In genomic region chr10:36647540-36647939, GRCh38 we compare ENCODE assay signal across 26 cellular contexts.
"Had no signal": no experiment of that assay in that cellular context is flagged by ENCODE, and none has a peak within 500 bp of the region (broad histone marks: within the 10 kb centered on the region; RNA-seq: fewer than 3 reads in every experiment).

No MANE protein-coding gene starts in this region.

- H3K27ac Mint-ChIP-seq: activated CD4-positive, alpha-beta memory T cell treated with anti-CD3 and anti-CD28 coated beads for 36 hours; activated CD4-positive, alpha-beta T cell treated with anti-CD3 and anti-CD28 coated beads, Interleukin-2, amount 10 ng/mL, durations not matched to agents 7 days and 5 days; activated naive CD4-positive, alpha-beta T cell treated with anti-CD3 and anti-CD28 coated beads, Interleukin-2, amount 10 ng/mL, durations not matched to agents 7 days and 5 days; activated T-cell treated with anti-CD3 and anti-CD28 coated beads, Interleukin-2, amount 50 U/mL, for 72 hours; activated T-helper 2 cell treated with anti-CD3 and anti-CD28 coated beads, Interferon-gamma antibody, Interleukin-2, Interleukin-4, amounts not matched to agents 10 μg/mL and 5 μg/mL and 100 μg/mL, durations not matched to agents 14 hours and 24 hours and 36 hours; T-helper 17 cell had no signal

- H3K27me3 Mint-ChIP-seq: activated CD4-positive, alpha-beta memory T cell treated with anti-CD3 and anti-CD28 coated beads for 36 hours; activated CD4-positive, alpha-beta T cell treated with anti-CD3 and anti-CD28 coated beads, Interleukin-2, amount 10 ng/mL, durations not matched to agents 7 days and 5 days; activated naive CD4-positive, alpha-beta T cell treated with anti-CD3 and anti-CD28 coated beads, Interleukin-2, amount 10 ng/mL, durations not matched to agents 7 days and 5 days; activated naive CD8-positive, alpha-beta T cell treated with anti-CD3 and anti-CD28 coated beads for 36 hours; T-helper 17 cell had no signal

- H3K27ac ChIP-seq: PC-9 had no signal

- H3K4me3 Mint-ChIP-seq: activated CD4-positive, alpha-beta memory T cell treated with anti-CD3 and anti-CD28 coated beads for 36 hours; activated CD4-positive, alpha-beta T cell treated with anti-CD3 and anti-CD28 coated beads, Interleukin-2, amount 10 ng/mL, durations not matched to agents 7 days and 5 days; activated naive CD4-positive, alpha-beta T cell treated with anti-CD3 and anti-CD28 coated beads, Interleukin-2, amount 10 ng/mL, durations not matched to agents 7 days and 5 days; activated naive CD8-positive, alpha-beta T cell treated with anti-CD3 and anti-CD28 coated beads for 36 hours; activated T-cell treated with anti-CD3 and anti-CD28 coated beads, Interleukin-2, amount 50 U/mL, for 72 hours; T-helper 17 cell had no signal

- ATAC-seq: activated T-cell treated with anti-CD3 and anti-CD28 coated beads, Interleukin-2, amount 50 U/mL, for 72 hours; T-helper 17 cell had no signal

- H3K36me3 Mint-ChIP-seq: activated CD4-positive, alpha-beta memory T cell treated with anti-CD3 and anti-CD28 coated beads for 36 hours; activated naive CD4-positive, alpha-beta T cell treated with anti-CD3 and anti-CD28 coated beads, Interleukin-2, amount 10 ng/mL, durations not matched to agents 7 days and 5 days; activated naive CD8-positive, alpha-beta T cell treated with anti-CD3 and anti-CD28 coated beads for 36 hours had no signal

- H3K9me3 Mint-ChIP-seq: activated naive CD8-positive, alpha-beta T cell treated with anti-CD3 and anti-CD28 coated beads for 36 hours had no signal

- H3K4me1 Mint-ChIP-seq: activated CD4-positive, alpha-beta T cell treated with anti-CD3 and anti-CD28 coated beads, Interleukin-2, amount 10 ng/mL, durations not matched to agents 7 days and 5 days; activated naive CD4-positive, alpha-beta T cell treated with anti-CD3 and anti-CD28 coated beads, Interleukin-2, amount 10 ng/mL, durations not matched to agents 7 days and 5 days; activated naive CD8-positive, alpha-beta T cell treated with anti-CD3 and anti-CD28 coated beads for 36 hours; T-helper 17 cell had no signal

- DNase-seq: activated CD4-positive, alpha-beta memory T cell treated with anti-CD3 and anti-CD28 coated beads for 36 hours; activated CD4-positive, alpha-beta T cell treated with anti-CD3 and anti-CD28 coated beads, Interleukin-2, amount 10 ng/mL, durations not matched to agents 7 days and 5 days; activated CD4-positive, CD25-positive, alpha-beta regulatory T cell; activated CD8-positive, alpha-beta memory T cell treated with anti-CD3 and anti-CD28 coated beads, Interleukin-2, amount 50 U/mL, for 4 hours; activated gamma-delta T cell treated with Interleukin-2 at 50 U/mL for 16 hours; activated naive CD4-positive, alpha-beta T cell treated with anti-CD3 and anti-CD28 coated beads, Interleukin-2, amount 10 ng/mL, durations not matched to agents 7 days and 5 days; activated naive CD8-positive, alpha-beta T cell treated with anti-CD3 and anti-CD28 coated beads for 36 hours; activated T-cell treated with anti-CD3 and anti-CD28 coated beads, Interleukin-2, amount 50 U/mL, for 72 hours; anterior cingulate cortex; caudate nucleus; Kasumi-1; KBM-7; NCI-H1105 treated with DMSO at 0.1 percent for 48 hours; NCI-H1436 treated with DMSO at 0.1 percent for 48 hours; NCI-H187; NCI-H2171; NCI-H2227 treated with DMSO at 0.1 percent for 48 hours; NCI-H446 treated with DMSO at 0.1 percent for 48 hours; NCI-H526; NCI-H82; NK-92 treated with Interleukin-12 subunit alpha and Interleukin-12 subunit beta, amount 100 ng/mL, for 24 hours; PC-9; SHP77 treated with DMSO at 0.1 percent for 48 hours; T-helper 17 cell; T-helper 9 cell had no signal

- H3K4me3 ChIP-seq: PC-9 had no signal
